ENCODE assay signal across 15 cellular contexts in the genomic region with DNA sequence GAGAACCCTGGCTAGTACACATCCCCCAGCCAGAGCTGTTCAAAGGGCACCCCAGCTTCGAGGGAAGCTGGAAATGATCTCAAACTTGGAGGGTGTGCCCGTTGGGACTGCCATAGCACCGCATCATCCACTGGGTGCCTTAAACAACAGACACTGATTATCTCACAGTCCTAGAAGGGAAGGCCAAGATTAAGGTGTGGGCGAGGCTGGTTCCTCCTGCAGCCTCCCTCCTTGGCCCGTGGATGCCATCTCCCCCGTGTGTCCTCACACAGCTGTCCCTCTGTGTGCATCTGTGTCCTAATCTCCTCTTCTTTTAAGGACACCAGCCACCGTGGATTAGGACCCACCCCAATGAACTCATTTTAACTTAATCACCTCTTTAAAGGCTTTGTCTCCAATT. TPM values are rescaled to one million over a fixed set of nuclear protein-coding genes. Genes with fewer than 3 reads are reported as not detected.
DNase-seq lines count a peak whose midpoint lies in the region; ATAC-seq and TF ChIP-seq lines count a peak whose summit lies in the region.
"Had no signal": no experiment of that assay in that cellular context is flagged by ENCODE, and none has a peak within 500 bp of the region (broad histone marks: within the 10 kb centered on the region; RNA-seq: fewer than 3 reads in every experiment).

No MANE protein-coding gene starts in this region.

- peaks cover 0 to 43% (median 10%) of the 10 kb centered on the region in 4 donors for H3K4me1 Mint-ChIP-seq in CD4-positive, CD25-positive, alpha-beta regulatory T cell

- no peak for DNase-seq in CD4-positive, CD25-positive, alpha-beta regulatory T cell
- DNase-seq in NCI-H82 (lab: John Stamatoyannopoulos, UW) (peak; percentile 98), esophagus squamous epithelium (lab: John Stamatoyannopoulos, UW) (no peak), gastrocnemius medialis (no peak), SIG-M5 (lab: John Stamatoyannopoulos, UW) (no peak), NCI-H69 (lab: John Stamatoyannopoulos, UW) (no peak), 8988T (no peak), GF-D8 (lab: John Stamatoyannopoulos, UW) (no peak)
- DNase-seq: activated T-cell treated with anti-CD3 and anti-CD28 coated beads for 4 hours; AML-193; NCI-H1092; PC-9; stimulated activated naive CD4-positive, alpha-beta T cell treated with Interleukin-2 at 50 U/mL for 16 hours had no signal

- H3K27ac ChIP-seq in CD4-positive, CD25-positive, alpha-beta regulatory T cell (ENCODE audit: insufficient read depth, low read length, poor library complexity, severe bottlenecking) = no peak overlapping the region
- H3K27ac ChIP-seq in esophagus squamous epithelium (peak overlapping the region; percentile 41 to 100 (median 89)), gastrocnemius medialis (peak overlapping the region in 3 of 4 donors; percentile 97 to 100 (median 99))
- H3K27ac ChIP-seq: neutrophil, PC-9 had no signal

- TF ChIP-seq POLR2A in esophagus squamous epithelium (IDR thresholded peaks at IDR 0.05) = no peak
- no peak for TF ChIP-seq POLR2A in gastrocnemius medialis (IDR thresholded peaks at IDR 0.05)

- H3K36me3 ChIP-seq in CD4-positive, CD25-positive, alpha-beta regulatory T cell (ENCODE audit: control insufficient read depth, insufficient read depth, low read length) = no peaks in the 10 kb centered on the region
- no peaks in the 10 kb centered on the region for H3K36me3 ChIP-seq in esophagus squamous epithelium
- H3K36me3 ChIP-seq in gastrocnemius medialis = no peaks in the 10 kb centered on the region
- H3K36me3 ChIP-seq: neutrophil had no signal

- no peak for TF ChIP-seq CTCF in esophagus squamous epithelium (IDR thresholded peaks at IDR 0.05)
- no peak for TF ChIP-seq CTCF in gastrocnemius medialis (IDR thresholded peaks at IDR 0.05 in 4 of 5, conservative IDR thresholded peaks at IDR 0.05 in 1 of 5)

- no peak overlapping the region for H3K4me3 ChIP-seq in CD4-positive, CD25-positive, alpha-beta regulatory T cell (ENCODE audit: low read depth, low read length)
- no peak overlapping the region for H3K4me3 ChIP-seq in esophagus squamous epithelium
- H3K4me3 ChIP-seq in gastrocnemius medialis = no peak overlapping the region
- H3K4me3 ChIP-seq: PC-9 had no signal

- H3K9me3 Mint-ChIP-seq in CD4-positive, CD25-positive, alpha-beta regulatory T cell = no peaks in the 10 kb centered on the region
- H3K9me3 Mint-ChIP-seq: IgD-negative memory B cell had no signal

- no peaks in the 10 kb centered on the region for H3K9me3 ChIP-seq in CD4-positive, CD25-positive, alpha-beta regulatory T cell (ENCODE audit: control insufficient read depth in 2 of 2, low read length in 2 of 2)
- H3K9me3 ChIP-seq in esophagus squamous epithelium (no peaks in the 10 kb centered on the region), gastrocnemius medialis (no peaks in the 10 kb centered on the region)
- H3K9me3 ChIP-seq: neutrophil had no signal

- peaks cover 28% of the 10 kb centered on the region for H3K4me1 ChIP-seq in CD4-positive, CD25-positive, alpha-beta regulatory T cell (ENCODE audit: control insufficient read depth, insufficient read depth, low read length, poor library complexity, severe bottlenecking)
- H3K4me1 ChIP-seq in esophagus squamous epithelium (peaks cover 32 to 82% (median 42%) of the 10 kb centered on the region in 3 donors), gastrocnemius medialis (peaks cover 25 to 28% of the 10 kb centered on the region in 2 donors)

- in situ Hi-C loops in gastrocnemius medialis (cut with MboI; ENCODE audit: low sequenced_read_pairs in 4 of 4) = no loop called here

- peak overlapping the region; percentile 52 to 75 (median 52) for H3K27ac Mint-ChIP-seq in CD4-positive, CD25-positive, alpha-beta regulatory T cell

- H3K27me3 ChIP-seq in CD4-positive, CD25-positive, alpha-beta regulatory T cell (ENCODE audit: control insufficient read depth, insufficient read depth, low read length) = no peaks in the 10 kb centered on the region
- H3K27me3 ChIP-seq in esophagus squamous epithelium = peaks cover 0 to 13% (median 1%) of the 10 kb centered on the region in 4 donors
- H3K27me3 ChIP-seq in gastrocnemius medialis = peaks cover 3 to 19% (median 12%) of the 10 kb centered on the region in 3 donors

- intact Hi-C loops in esophagus squamous epithelium (cut with DNase I) = loop anchor here (10.0 kb wide), 1 partner anchor 57 kb away; a partner anchor contains a TSS
- intact Hi-C loops in gastrocnemius medialis (cut with DNase I; ENCODE audit: low total_unique reads) = no loop called here

- H3K27me3 Mint-ChIP-seq in CD4-positive, CD25-positive, alpha-beta regulatory T cell = peaks cover 5% of the 10 kb centered on the region

- peak overlapping the region in 1 of 4 donors; percentile 64 for H3K4me3 Mint-ChIP-seq in CD4-positive, CD25-positive, alpha-beta regulatory T cell
- H3K4me3 Mint-ChIP-seq: IgD-negative memory B cell had no signal

- no peaks in the 10 kb centered on the region for H3K36me3 Mint-ChIP-seq in CD4-positive, CD25-positive, alpha-beta regulatory T cell
- H3K36me3 Mint-ChIP-seq: IgD-negative memory B cell had no signal

- no peak for ATAC-seq in CD4-positive, CD25-positive, alpha-beta regulatory T cell (ENCODE audit: low read depth in 2 of 2)
- ATAC-seq in gastrocnemius medialis = no peak

- 30 to 37% methylated on average over 6 of the region's 7 CpGs for WGBS in esophagus squamous epithelium, 2 donors

RNA-seq across cellular contexts. Expression of a gene that starts 4.2 kb away (rescaled TPM):
- 17.0 TPM for total RNA-seq in CD4-positive, CD25-positive, alpha-beta regulatory T cell
- 1 to 10 TPM; 2.0 to 5.5 (median 4.0) TPM for polyA plus RNA-seq in CD4-positive, CD25-positive, alpha-beta regulatory T cell
- total RNA-seq in esophagus squamous epithelium = 1 to 10 TPM; 4.8 to 9.1 (median 5.7) TPM
- total RNA-seq in gastrocnemius medialis = 10 to 100 TPM in 3 of 4 donors, 1 to 10 TPM in 1; 4.9 to 15.7 (median 12.3) TPM

RNA-seq across cellular contexts. Expression of a gene that starts 11.7 kb away (rescaled TPM):
- total RNA-seq in CD4-positive, CD25-positive, alpha-beta regulatory T cell = 2.8 TPM
- not detected for polyA plus RNA-seq in CD4-positive, CD25-positive, alpha-beta regulatory T cell
- total RNA-seq in esophagus squamous epithelium (1 to 10 TPM in 1 of 4 donors, under 1 TPM in 3; 0.48 to 2.7 (median 0.66) TPM), gastrocnemius medialis (under 1 TPM in 2 of 4 donors, not detected in 2; 0.26 to 0.64 TPM)
- polyA plus RNA-seq: IgD-negative memory B cell had no signal

RNA-seq across cellular contexts. Expression of a gene that starts 21.3 kb away (rescaled TPM):
- 270 TPM for total RNA-seq in CD4-positive, CD25-positive, alpha-beta regulatory T cell
- 100 to 1,000 TPM; 329 to 413 (median 371) TPM for polyA plus RNA-seq in CD4-positive, CD25-positive, alpha-beta regulatory T cell
- total RNA-seq in esophagus squamous epithelium (100 to 1,000 TPM; 279 to 320 (median 302) TPM), gastrocnemius medialis (100 to 1,000 TPM; 161 to 230 (median 183) TPM)

RNA-seq across cellular contexts. Expression of a gene that starts 46.5 kb away (rescaled TPM):
- total RNA-seq in CD4-positive, CD25-positive, alpha-beta regulatory T cell = 57.1 TPM
- polyA plus RNA-seq in CD4-positive, CD25-positive, alpha-beta regulatory T cell = 1 to 10 TPM in 3 of 4 donors, under 1 TPM in 1; 0.13 to 1.2 (median 1.1) TPM
- total RNA-seq in esophagus squamous epithelium (10 to 100 TPM in 2 of 4 donors, 1 to 10 TPM in 2; 4.0 to 53.2 (median 13.8) TPM), gastrocnemius medialis (1,000 to 10,000 TPM in 2 of 4 donors, 100 to 1,000 TPM in 2; 798 to 1,571 (median 1,162) TPM)

RNA-seq across cellular contexts. Expression of a gene that starts 52.3 kb away (rescaled TPM):
- total RNA-seq in CD4-positive, CD25-positive, alpha-beta regulatory T cell = 62.5 TPM
- polyA plus RNA-seq in CD4-positive, CD25-positive, alpha-beta regulatory T cell = 100 to 1,000 TPM; 126 to 163 (median 143) TPM
- total RNA-seq in esophagus squamous epithelium = 10 to 100 TPM; 33.8 to 62.2 (median 51.2) TPM
- total RNA-seq in gastrocnemius medialis = 100 to 1,000 TPM in 1 of 4 donors, 10 to 100 TPM in 3; 64.7 to 123 (median 74.2) TPM
